In the genomic region with DNA sequence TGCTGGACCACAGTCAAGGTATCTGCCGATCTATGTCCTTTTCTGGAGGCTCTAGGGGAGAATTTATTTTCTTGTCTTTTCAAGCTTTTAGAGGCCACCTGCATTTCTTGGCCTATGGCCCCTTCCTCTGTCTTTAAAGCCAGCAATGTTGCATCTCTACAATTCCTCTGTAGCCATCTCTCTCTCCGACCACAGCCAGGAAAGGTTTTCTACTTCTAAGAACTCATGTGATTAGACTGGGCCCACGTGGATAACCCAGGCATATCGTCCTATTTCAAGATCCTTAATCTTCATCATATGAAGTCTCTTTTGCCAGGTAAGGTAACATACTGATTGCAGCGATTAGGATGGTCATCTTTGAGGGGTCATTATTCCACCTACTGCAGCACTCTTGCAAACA, we compare ENCODE assay signal across 8 cellular contexts. TPM values are rescaled to one million over a fixed set of nuclear protein-coding genes. Genes with fewer than 3 reads are reported as not detected.
"Had no signal": no experiment of that assay in that cellular context is flagged by ENCODE, and none has a peak within 500 bp of the region (broad histone marks: within the 10 kb centered on the region; RNA-seq: fewer than 3 reads in every experiment).

No MANE protein-coding gene starts in this region.

- H3K4me3 ChIP-seq: GM23338, K562 had no signal

- FAIRE-seq: H1, H54, HTR-8/SVneo, K562 had no signal

- H3K27ac Mint-ChIP-seq: GM23338, H9 had no signal

- H3K9me3 Mint-ChIP-seq: H9 had no signal

- DNase-seq: H9, HCEC 1CT, KG1 had no signal

- H2AFZ ChIP-seq: GM23338 had no signal

- H3K4me2 ChIP-seq: GM23338 had no signal

- ATAC-seq: GM23338, K562 had no signal

- H3K4me3 Mint-ChIP-seq: GM23338, H9 had no signal

RNA-seq across cellular contexts. Expression of gene RGCC, which starts 43.4 kb away (rescaled TPM):
- total RNA-seq: H9 had no signal
- polyA plus RNA-seq: H1 had no signal
